Comparison of ENCODE assay signal across 10 cellular contexts in genomic region chr4:129094347-129094746, GRCh38. TPM values are rescaled to one million over a fixed set of nuclear protein-coding genes. Genes with fewer than 3 reads are reported as not detected.
DNase-seq lines count a peak whose midpoint lies in the region; ATAC-seq, FAIRE-seq and TF ChIP-seq lines count a peak whose summit lies in the region.
"Had no signal": no experiment of that assay in that cellular context is flagged by ENCODE, and none has a peak within 500 bp of the region (broad histone marks: within the 10 kb centered on the region; RNA-seq: fewer than 3 reads in every experiment).

No MANE protein-coding gene starts in this region.

- peak overlapping the region; percentile 89 for H3K4me2 ChIP-seq in DOHH2 (ENCODE audit: low read length)

- H3F3A ChIP-seq in DOHH2 (ENCODE audit: control insufficient read depth, insufficient read depth) = no peaks in the 10 kb centered on the region

- H3K36me3 ChIP-seq in DOHH2 (ENCODE audit: control insufficient read depth, low read length) (peaks cover 5% of the 10 kb centered on the region), WERI-Rb-1 (no peaks in the 10 kb centered on the region; the same call in 1 of the 2 replicates), left lung (no peaks in the 10 kb centered on the region)
- H3K36me3 ChIP-seq: adrenal gland had no signal

- no peak for ATAC-seq in left lung
- no peak for ATAC-seq in GM18870 (IDR thresholded peaks at IDR 0.05; ENCODE audit: unreplicated experiment)
- no peak for ATAC-seq in HG03439 (IDR thresholded peaks at IDR 0.05; ENCODE audit: unreplicated experiment)

- H4K20me1 ChIP-seq in DOHH2 (ENCODE audit: control insufficient read depth, insufficient read depth, low read depth, low read length) = peaks cover 3% of the 10 kb centered on the region; the same call in 1 of the 2 replicates

- peak overlapping the region; percentile 93 for H3K27ac ChIP-seq in 22Rv1
- H3K27ac ChIP-seq in DOHH2 (ENCODE audit: low read depth, low read length) = no peak overlapping the region
- no peak overlapping the region for H3K27ac ChIP-seq in WERI-Rb-1
- H3K27ac ChIP-seq in left lung = peak overlapping the region in 1 of 2 donors; percentile 98

- TF ChIP-seq POLR2A in H54 (IDR thresholded peaks at IDR 0.05; ENCODE audit: low read depth, low read length) = no peak

- H3K9me2 ChIP-seq in DOHH2 (replicated peaks; ENCODE audit: control insufficient read depth, low read length) = no peaks in the 10 kb centered on the region

- H3K79me2 ChIP-seq in DOHH2 (ENCODE audit: control insufficient read depth, low read length) = peaks cover 39% of the 10 kb centered on the region

- H3K4me3 ChIP-seq in DOHH2 (ENCODE audit: low read length) (peak overlapping the region; percentile 95), WERI-Rb-1 (ENCODE audit: low read depth, low read length) (peak overlapping the region; percentile 75), left lung (peak overlapping the region; percentile 63 to 65)

- no peak for TF ChIP-seq CTCF in 22Rv1 (IDR thresholded peaks at IDR 0.05)
- TF ChIP-seq CTCF in DOHH2 (IDR thresholded peaks at IDR 0.05; ENCODE audit: low read depth, low read length, poor library complexity, severe bottlenecking) = no peak
- TF ChIP-seq CTCF in WERI-Rb-1 (IDR thresholded peaks at IDR 0.05; ENCODE audit: low read depth, low read length) = no peak
- no peak for TF ChIP-seq CTCF in left lung (IDR thresholded peaks at IDR 0.05)

- no peaks in the 10 kb centered on the region for H3K27me3 ChIP-seq in DOHH2 (ENCODE audit: control insufficient read depth, low read length)
- H3K27me3 ChIP-seq in WERI-Rb-1 (ENCODE audit: insufficient read depth, low read depth, severe bottlenecking) = no peaks in the 10 kb centered on the region
- H3K27me3 ChIP-seq in left lung = no peaks in the 10 kb centered on the region
- H3K27me3 ChIP-seq: adrenal gland had no signal

- H3K9me3 ChIP-seq in DOHH2 (ENCODE audit: control insufficient read depth, insufficient read depth, low read length) = no peaks in the 10 kb centered on the region
- H3K9me3 ChIP-seq in WERI-Rb-1 (ENCODE audit: severe bottlenecking) = no peaks in the 10 kb centered on the region
- no peaks in the 10 kb centered on the region for H3K9me3 ChIP-seq in left lung
- H3K9me3 ChIP-seq: adrenal gland had no signal

- intact Hi-C loops in left lung (cut with DNase I) = no loop called here

- DNase-seq in WERI-Rb-1 = no peak
- no peak for DNase-seq in left lung
- no peak for DNase-seq in activated effector memory CD4-positive, alpha-beta T cell treated with Interleukin-2 at 50 U/mL for 16 hours
- DNase-seq in H54 (ENCODE audit: insufficient read length, low spot score) = no peak
- DNase-seq: adrenal gland, NCI-H1694 treated with DMSO at 0.1 percent for 48 hours had no signal

- H3K4me1 ChIP-seq in DOHH2 (ENCODE audit: control insufficient read depth, low read length) (peaks cover 52% of the 10 kb centered on the region), left lung (peaks cover 7 to 63% of the 10 kb centered on the region in 2 donors)

- no peak for FAIRE-seq in H54 (lab: Jason Lieb, UNC)

RNA-seq across cellular contexts. Expression of gene SCLT1, which starts 1.0 kb away (rescaled TPM):
- total RNA-seq in left lung = 10 to 100 TPM; 12.4 to 16.6 TPM

RNA-seq across cellular contexts. Expression of gene C4orf33, which starts 1.6 kb away (rescaled TPM):
- total RNA-seq in left lung = 10 to 100 TPM; 11.0 to 12.9 TPM
